In the genomic region with DNA sequence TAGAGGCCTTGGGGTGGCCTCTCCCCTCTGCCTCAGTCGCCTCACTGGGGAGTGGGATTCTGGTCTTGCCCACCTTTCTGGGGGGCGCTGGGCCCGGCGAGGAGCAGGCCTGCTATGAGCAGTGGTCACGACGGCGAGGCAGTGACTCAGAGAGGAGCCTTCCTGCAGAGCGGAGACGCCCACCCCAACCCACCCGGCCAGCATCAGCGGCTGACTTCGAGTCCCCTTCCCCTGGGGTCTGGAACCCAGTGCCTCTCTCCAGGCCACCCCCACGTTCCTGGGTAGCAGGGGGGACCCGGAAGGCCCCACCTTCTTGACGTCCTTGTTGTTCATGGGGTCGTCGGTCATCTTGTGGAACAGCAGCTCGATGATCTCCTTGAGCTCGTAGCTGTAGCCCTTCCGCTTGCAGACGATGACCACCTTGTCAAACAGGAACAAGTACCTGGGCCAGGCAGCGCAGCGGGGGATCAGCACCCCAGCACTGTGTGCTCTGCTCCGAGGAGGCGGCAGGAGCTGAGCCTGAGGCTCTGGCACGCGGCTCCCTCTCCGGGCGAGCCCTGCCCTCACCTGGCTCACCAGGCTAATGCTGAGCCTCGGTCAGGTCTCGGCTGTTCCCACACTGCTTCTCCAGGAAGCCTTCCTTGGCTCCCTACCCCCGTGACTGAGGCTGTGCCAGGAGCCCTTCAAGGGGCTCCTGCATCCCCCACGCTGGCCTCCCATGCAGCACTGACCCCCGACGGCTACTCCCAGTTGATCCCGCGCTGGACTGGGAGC, we compare ENCODE assay signal across 16 cellular contexts. TPM values are rescaled to one million over a fixed set of nuclear protein-coding genes. Genes with fewer than 3 reads are reported as not detected.
A peak's percentile ranks its signal among the peaks of the same experiment; 100 is the strongest.
DNase-seq lines count a peak whose midpoint lies in the region; ATAC-seq and TF ChIP-seq lines count a peak whose summit lies in the region.
"Had no signal": no experiment of that assay in that cellular context is flagged by ENCODE, and none has a peak within 500 bp of the region (broad histone marks: within the 10 kb centered on the region; RNA-seq: fewer than 3 reads in every experiment).

No MANE protein-coding gene starts in this region.

- H3K4me3 ChIP-seq in mucosa of rectum (ENCODE audit: low read length in 2 of 2) (no peak overlapping the region), tibial nerve (no peak overlapping the region)
- H3K4me3 ChIP-seq: K562, neural progenitor cell had no signal

- in situ Hi-C loops in KBM-7 (cut with MboI; ENCODE audit: low pct_unique_long_range_greater_than_20kb, low sequenced_read_pairs): no loop called here

- peak overlapping the region; percentile 60 to 74 for H3K27ac ChIP-seq in mucosa of rectum (ENCODE audit: low read depth in 2 of 2, low read length in 2 of 2)
- peak overlapping the region in 3 of 4 donors; percentile 64 to 70 (median 69) for H3K27ac ChIP-seq in tibial nerve
- H3K27ac ChIP-seq: neural progenitor cell had no signal

- no peaks in the 10 kb centered on the region for H3K27me3 Mint-ChIP-seq in IgD-negative memory B cell
- H3K27me3 Mint-ChIP-seq in brain: no peaks in the 10 kb centered on the region

- peak overlapping the region; percentile 83 to 95 (median 88) for H3K27ac Mint-ChIP-seq in IgD-negative memory B cell
- peak overlapping the region; percentile 40 to 95 (median 79) for H3K27ac Mint-ChIP-seq in brain
- H3K27ac Mint-ChIP-seq: activated CD4-positive, alpha-beta T cell treated with anti-CD3 and anti-CD28 coated beads, Interleukin-2, amount 10 ng/mL, durations not matched to agents 24 days and 14 days; activated naive CD4-positive, alpha-beta T cell treated with anti-CD3 and anti-CD28 coated beads for 36 hours; neural progenitor cell had no signal

- TF ChIP-seq CTCF in brain (conservative IDR thresholded peaks at IDR 0.05) (no peak), tibial nerve (IDR thresholded peaks at IDR 0.05) (no peak)

- peaks cover 31 to 58% (median 54%) of the 10 kb centered on the region in 3 donors for H3K4me1 Mint-ChIP-seq in IgD-negative memory B cell
- peaks cover 23% of the 10 kb centered on the region for H3K4me1 Mint-ChIP-seq in brain

- no peaks in the 10 kb centered on the region for H3K27me3 ChIP-seq in mucosa of rectum (ENCODE audit: control insufficient read depth in 2 of 2, insufficient read depth in 2 of 2, low read length in 2 of 2)
- no peaks in the 10 kb centered on the region for H3K27me3 ChIP-seq in tibial nerve
- H3K27me3 ChIP-seq: BE2C, heart left ventricle, neural progenitor cell had no signal

- no peak overlapping the region for H3K9ac ChIP-seq in mucosa of rectum (ENCODE audit: low read depth in 1 of 2, low read length in 2 of 2)
- H3K9ac ChIP-seq: neural progenitor cell had no signal

- no peak for ATAC-seq in HG03469 (IDR thresholded peaks at IDR 0.05; ENCODE audit: unreplicated experiment)

- H3K4me3 Mint-ChIP-seq in IgD-negative memory B cell (peak overlapping the region in 3 of 4 donors; percentile 83 to 87 (median 85)), brain (no peak overlapping the region)
- H3K4me3 Mint-ChIP-seq: activated CD4-positive, alpha-beta T cell treated with anti-CD3 and anti-CD28 coated beads, Interleukin-2, amount 10 ng/mL, durations not matched to agents 24 days and 14 days; activated naive CD4-positive, alpha-beta T cell treated with anti-CD3 and anti-CD28 coated beads for 36 hours; neural progenitor cell had no signal

- H3K4me1 ChIP-seq in mucosa of rectum (ENCODE audit: control insufficient read depth in 2 of 2, insufficient read depth in 2 of 2, low read length in 2 of 2) (peaks cover 24 to 26% of the 10 kb centered on the region in 2 donors), tibial nerve (peaks cover 3 to 40% (median 27%) of the 10 kb centered on the region in 4 donors)

- no peak for TF ChIP-seq EP300 in tibial nerve (IDR thresholded peaks at IDR 0.05)

- no peak for TF ChIP-seq POLR2A in tibial nerve (IDR thresholded peaks at IDR 0.05)

- peaks cover 2% of the 10 kb centered on the region for H3K36me3 Mint-ChIP-seq in IgD-negative memory B cell
- peaks cover 25% of the 10 kb centered on the region for H3K36me3 Mint-ChIP-seq in brain

- H3K9me3 Mint-ChIP-seq in IgD-negative memory B cell (no peaks in the 10 kb centered on the region), brain (peaks cover 0 to 2% (median 0%) of the 10 kb centered on the region in 5 experiments)
- H3K9me3 Mint-ChIP-seq: activated CD4-positive, alpha-beta T cell treated with anti-CD3 and anti-CD28 coated beads, Interleukin-2, amount 10 ng/mL, durations not matched to agents 24 days and 14 days; activated naive CD4-positive, alpha-beta T cell treated with anti-CD3 and anti-CD28 coated beads for 36 hours; neural progenitor cell had no signal

- H3K9me3 ChIP-seq in mucosa of rectum (ENCODE audit: control insufficient read depth in 2 of 2, low read length in 2 of 2) (no peaks in the 10 kb centered on the region), tibial nerve (no peaks in the 10 kb centered on the region)
- H3K9me3 ChIP-seq: BE2C, heart left ventricle had no signal

- H3K36me3 ChIP-seq in mucosa of rectum (ENCODE audit: control insufficient read depth in 2 of 2, insufficient read depth in 2 of 2, low read length in 2 of 2): peaks cover 14 to 18% of the 10 kb centered on the region in 2 donors
- H3K36me3 ChIP-seq in tibial nerve: peaks cover 0 to 61% (median 0%) of the 10 kb centered on the region in 3 donors
- H3K36me3 ChIP-seq: neural progenitor cell had no signal

- DNase-seq in tibial nerve (ENCODE audit: low spot score in 2 of 2) (no peak), KBM-7 (no peak)
- no peak for DNase-seq in activated CD8-positive, alpha-beta memory T cell treated with anti-CD3 and anti-CD28 coated beads, Interleukin-2, amount 50 U/mL, for 4 hours
- DNase-seq: activated CD4-positive, alpha-beta T cell treated with anti-CD3 and anti-CD28 coated beads, Interleukin-2, amount 10 ng/mL, durations not matched to agents 24 days and 14 days; activated naive CD4-positive, alpha-beta T cell treated with anti-CD3 and anti-CD28 coated beads for 36 hours; activated T-cell treated with anti-CD3 and anti-CD28 coated beads for 4 hours; NCI-H1092; NCI-H526 treated with DMSO at 0.1 percent for 48 hours had no signal

- WGBS in tibial nerve, 2 donors: 85 to 88% methylated on average over 18 to 32 of the region's 37 CpGs

RNA-seq across cellular contexts. Expression of a gene that starts 50.1 kb away (rescaled TPM):
- 0.30 TPM for polyA plus RNA-seq in IgD-negative memory B cell
- polyA plus RNA-seq in brain (ENCODE audit: insufficient read depth, low read depth, low replicate concordance): 4.7 TPM
- total RNA-seq in tibial nerve: 10 to 100 TPM in 1 of 4 donors, 1 to 10 TPM in 3; 2.9 to 16.4 (median 5.9) TPM
- total RNA-seq: K562 had no signal

Comparison
In these comparisons a context has a peak if more than half of its experiments do, and no peak if none do; other contexts are left out.
1. H3K4me3 Mint-ChIP-seq: peak in IgD-negative memory B cell (3 of 4); none in brain (0 of 5).